ENCODE assay signal across 19 cellular contexts in the genomic region with DNA sequence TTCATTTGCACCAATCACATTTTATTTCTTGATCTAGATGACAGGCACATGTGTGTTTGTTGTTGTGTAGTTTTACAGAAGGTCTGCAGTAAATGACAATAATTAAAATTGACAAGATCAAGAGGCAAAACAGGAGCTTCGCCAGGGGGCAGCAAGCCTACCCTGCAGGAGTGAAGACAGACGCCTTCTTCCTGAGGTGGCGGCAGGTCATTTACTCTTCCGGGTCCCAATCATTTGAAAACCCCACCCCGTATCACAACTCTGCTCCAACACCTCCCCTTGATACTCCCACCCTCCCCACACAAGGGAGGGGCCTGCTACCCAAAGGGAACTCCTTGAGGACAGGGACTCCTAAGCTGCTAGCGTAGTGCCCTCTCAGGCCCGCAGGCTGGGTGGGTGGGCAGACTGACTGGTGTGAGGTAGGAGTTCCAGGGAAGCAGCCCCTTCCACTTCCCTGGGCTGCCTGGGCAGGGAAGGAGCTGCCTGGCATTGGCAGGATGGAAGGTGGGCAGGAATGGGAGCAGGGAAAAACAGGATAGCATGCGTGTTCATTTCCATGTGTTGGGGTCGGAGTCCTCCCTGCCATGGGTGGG. TPM values are rescaled to one million over a fixed set of nuclear protein-coding genes. Genes with fewer than 3 reads are reported as not detected.
DNase-seq lines count a peak whose midpoint lies in the region; ATAC-seq, FAIRE-seq and TF ChIP-seq lines count a peak whose summit lies in the region.
"Had no signal": no experiment of that assay in that cellular context is flagged by ENCODE, and none has a peak within 500 bp of the region (broad histone marks: within the 10 kb centered on the region; RNA-seq: fewer than 3 reads in every experiment).

No MANE protein-coding gene starts in this region.

- H3K9me1 ChIP-seq in K562 (ENCODE audit: control insufficient read depth, insufficient read depth, low read length) = no peaks in the 10 kb centered on the region

- TF ChIP-seq POLR2A in K562 (conservative IDR thresholded peaks at IDR 0.05) = no peak
- TF ChIP-seq POLR2A in stomach (IDR thresholded peaks at IDR 0.05) = no peak
- TF ChIP-seq POLR2A in erythroblast (IDR thresholded peaks at IDR 0.05; ENCODE audit: low read length) = no peak

- H3K36me3 ChIP-seq in Karpas-422 (ENCODE audit: insufficient read depth, low read length) (no peaks in the 10 kb centered on the region), K562 (ENCODE audit: control insufficient read depth, insufficient read depth, low read length) (no peaks in the 10 kb centered on the region), neuronal stem cell (replicated peaks in 1 of 2; ENCODE audit: control insufficient read depth in 2 of 2, insufficient read depth in 2 of 2, low read length in 2 of 2) (peaks cover under 1 to 2% of the 10 kb centered on the region in 2 donors), stomach (peaks cover 0 to 17% (median 8%) of the 10 kb centered on the region in 4 donors)

- TF ChIP-seq EP300 in K562 (IDR thresholded peaks at IDR 0.05; ENCODE audit: low read length) (no peak), stomach (IDR thresholded peaks at IDR 0.05) (no peak)

- intact Hi-C loops in K562 (cut with micrococcal nuclease) (no loop called here), stomach (cut with DNase I; ENCODE audit: low total_unique reads) (no loop called here)

- no peaks in the 10 kb centered on the region for H3K27me3 Mint-ChIP-seq in glutamatergic neuron (ENCODE audit: unreplicated experiment)
- H3K27me3 Mint-ChIP-seq: B cell; CD4-positive, alpha-beta T cell; IgD-negative memory B cell had no signal

- H3K23ac ChIP-seq in neuronal stem cell (ENCODE audit: low read depth, low read length, poor library complexity) = no peak overlapping the region

- H2BK15ac ChIP-seq in neuronal stem cell (ENCODE audit: low read length) = no peak overlapping the region

- TF ChIP-seq CTCF in K562 (IDR thresholded peaks at IDR 0.05 in 2 of 3, conservative IDR thresholded peaks at IDR 0.05 in 1 of 3; ENCODE audit: insufficient read depth in 2 of 3, low read depth in 1 of 3, low read length in 3 of 3) (peak; percentile 10 to 34 (median 34); a peak in 2 of 6 replicates), stomach (IDR thresholded peaks at IDR 0.05) (no peak), glutamatergic neuron (IDR thresholded peaks at IDR 0.05; ENCODE audit: partially characterized antibody, unreplicated experiment) (no peak)

- H3K9ac ChIP-seq in Karpas-422 (ENCODE audit: low read length) (no peak overlapping the region), K562 (ENCODE audit: insufficient read depth in 1 of 2, low read depth in 2 of 2, low read length in 2 of 2) (no peak overlapping the region), neuronal stem cell (ENCODE audit: low read depth, low read length, poor library complexity) (no peak overlapping the region)
- H3K9ac ChIP-seq: GM23248 had no signal

- in situ Hi-C loops in K562 (cut with MboI) = no loop called here

- peak overlapping the region; percentile 19 for H2AK5ac ChIP-seq in neuronal stem cell (ENCODE audit: low read depth, low read length)

- DNase-seq in Karpas-422 (peak; percentile 55), K562 (ENCODE audit: extremely low read depth in 1 of 4, low spot score in 3 of 4) (peak in 2 of 4 experiments; percentile 19 to 21), neuronal stem cell (ENCODE audit: low spot score) (no peak), stomach (peak; percentile 23), erythroblast (lab: John Stamatoyannopoulos, UW) (no peak), NCI-H524 (lab: John Stamatoyannopoulos, UW) (no peak), glutamatergic neuron (no peak)
- DNase-seq: C1 segment of cervical spinal cord; CD4-positive, alpha-beta T cell; DMS79 treated with DMSO at 0.1 percent for 48 hours; EL; GM23248; H7 had no signal

- no peak overlapping the region for H3K27ac ChIP-seq in Karpas-422 (ENCODE audit: low read length)
- no peak overlapping the region for H3K27ac ChIP-seq in K562 (ENCODE audit: extremely low read depth, low read depth, low read length)
- no peak overlapping the region for H3K27ac ChIP-seq in neuronal stem cell (replicated peaks; ENCODE audit: low read length)
- H3K27ac ChIP-seq in stomach = no peak overlapping the region
- H3K27ac ChIP-seq: GM23248 had no signal

- no peak overlapping the region for H3K4me2 ChIP-seq in Karpas-422 (ENCODE audit: low read depth, low read length, poor library complexity, severe bottlenecking)
- H3K4me2 ChIP-seq in K562 (ENCODE audit: insufficient read depth, low read length) = no peak overlapping the region
- no peak overlapping the region for H3K4me2 ChIP-seq in neuronal stem cell (ENCODE audit: insufficient read depth, low read length, poor library complexity, severe bottlenecking)

- H3K27me3 ChIP-seq in Karpas-422 (ENCODE audit: low read length) (no peaks in the 10 kb centered on the region), K562 (ENCODE audit: control insufficient read depth in 2 of 2, insufficient read depth in 2 of 2, low read length in 2 of 2) (no peaks in the 10 kb centered on the region; a peak in 1 of 5 replicates), neuronal stem cell (ENCODE audit: control insufficient read depth in 3 of 3, insufficient read depth in 3 of 3, low read depth in 1 of 3, low read length in 3 of 3) (no peaks in the 10 kb centered on the region), stomach (no peaks in the 10 kb centered on the region)

- H3K4ac ChIP-seq in neuronal stem cell (ENCODE audit: low read length) = no peak overlapping the region

- no peak for TF ChIP-seq RAD21 in K562 (CRISPR knock-in tag; conservative IDR thresholded peaks at IDR 0.05 in 1 of 2, IDR thresholded peaks at IDR 0.05 in 1 of 2)

- CTCF ChIA-PET in K562 (lab: Yijun Ruan, JAX; ENCODE audit: low intra/inter-chr PET ratio) = no interaction called here

- no peak overlapping the region for H3K4me3 ChIP-seq in Karpas-422 (ENCODE audit: low read length)
- H3K4me3 ChIP-seq in K562 = no peak overlapping the region
- H3K4me3 ChIP-seq in neuronal stem cell (ENCODE audit: low read length in 2 of 2) = no peak overlapping the region
- no peak overlapping the region for H3K4me3 ChIP-seq in stomach
- H3K4me3 ChIP-seq: GM23248 had no signal

- H2BK120ac ChIP-seq in neuronal stem cell (ENCODE audit: low read depth, low read length) = no peak overlapping the region

- no peak overlapping the region for H3K27ac Mint-ChIP-seq in glutamatergic neuron (ENCODE audit: unreplicated experiment)
- H3K27ac Mint-ChIP-seq: B cell; CD4-positive, alpha-beta T cell; IgD-negative memory B cell had no signal

- H2BK12ac ChIP-seq in neuronal stem cell (ENCODE audit: low read length) = no peak overlapping the region

- no peak overlapping the region for H2AFZ ChIP-seq in Karpas-422 (ENCODE audit: low read length)
- H2AFZ ChIP-seq in K562 (ENCODE audit: low read depth, low read length) = no peak overlapping the region
- H2AFZ ChIP-seq in neuronal stem cell (ENCODE audit: low read length) = no peak overlapping the region
- H2AFZ ChIP-seq: GM23248 had no signal

- no peak overlapping the region for H4K8ac ChIP-seq in neuronal stem cell (ENCODE audit: low read depth, low read length)

- no peak overlapping the region for H3K18ac ChIP-seq in neuronal stem cell (ENCODE audit: low read length)

- H3K9me3 ChIP-seq in Karpas-422 (ENCODE audit: low read length) (no peaks in the 10 kb centered on the region), K562 (replicated peaks; ENCODE audit: control insufficient read depth, insufficient read depth, low read depth, low read length) (no peaks in the 10 kb centered on the region), neuronal stem cell (replicated peaks in 1 of 2; ENCODE audit: control insufficient read depth in 2 of 2, insufficient read depth in 1 of 2, low read depth in 1 of 2, low read length in 2 of 2) (no peaks in the 10 kb centered on the region), stomach (no peaks in the 10 kb centered on the region)

- H3K9me3 Mint-ChIP-seq in glutamatergic neuron (ENCODE audit: unreplicated experiment) = no peaks in the 10 kb centered on the region
- H3K9me3 Mint-ChIP-seq: CD4-positive, alpha-beta T cell; IgD-negative memory B cell had no signal

- peaks cover 3% of the 10 kb centered on the region for H3K4me1 Mint-ChIP-seq in glutamatergic neuron (ENCODE audit: low read depth, unreplicated experiment)
- H3K4me1 Mint-ChIP-seq: B cell had no signal

- H3K14ac ChIP-seq in neuronal stem cell (ENCODE audit: low read length) = no peak overlapping the region

- H3K4me1 ChIP-seq in Karpas-422 (ENCODE audit: low read length) = no peaks in the 10 kb centered on the region
- H3K4me1 ChIP-seq in K562 (replicated peaks in 1 of 2; ENCODE audit: control insufficient read depth in 2 of 2, insufficient read depth in 2 of 2, low read length in 2 of 2) = no peaks in the 10 kb centered on the region
- no peaks in the 10 kb centered on the region for H3K4me1 ChIP-seq in neuronal stem cell (ENCODE audit: control insufficient read depth in 2 of 2, insufficient read depth in 1 of 2, low read depth in 1 of 2, low read length in 2 of 2)
- H3K4me1 ChIP-seq in stomach = no peaks in the 10 kb centered on the region

- H4K20me1 ChIP-seq in Karpas-422 (ENCODE audit: insufficient read depth, low read depth, low read length) (no peaks in the 10 kb centered on the region), K562 (replicated peaks; ENCODE audit: control insufficient read depth, insufficient read depth, low read length) (no peaks in the 10 kb centered on the region)

- H3K9me2 ChIP-seq in Karpas-422 (replicated peaks; ENCODE audit: insufficient read depth, low read length) = no peaks in the 10 kb centered on the region

- no peak overlapping the region for H4K91ac ChIP-seq in neuronal stem cell (ENCODE audit: low read depth, low read length, poor library complexity)

- no peak for FAIRE-seq in K562 (lab: Jason Lieb, UNC)
- FAIRE-seq: A204.1, G401.6, GM12892, GM19239 had no signal

- H3K4me3 Mint-ChIP-seq in glutamatergic neuron (ENCODE audit: unreplicated experiment) = no peak overlapping the region
- H3K4me3 Mint-ChIP-seq: B cell; CD4-positive, alpha-beta T cell; IgD-negative memory B cell had no signal

- ATAC-seq in K562 = peak; percentile 48; the same call in 2 of the 3 replicates

- peaks cover 2% of the 10 kb centered on the region for H3K79me1 ChIP-seq in neuronal stem cell (ENCODE audit: low read depth, low read length)

- peak overlapping the region; percentile 49 for H2BK5ac ChIP-seq in neuronal stem cell (ENCODE audit: low read length)

- POLR2A ChIA-PET in K562 (lab: Yijun Ruan, JAX) = no interaction called here

- H3K79me2 ChIP-seq in Karpas-422 (ENCODE audit: low read length) (no peaks in the 10 kb centered on the region), K562 (ENCODE audit: control insufficient read depth, insufficient read depth, low read length) (no peaks in the 10 kb centered on the region)

- no peaks in the 10 kb centered on the region for H3K36me3 Mint-ChIP-seq in glutamatergic neuron (ENCODE audit: unreplicated experiment)

- BruUV-seq in K562 (replicated peaks; lab: Mats Ljungman, UMichigan) = no TSS peak

- 32% methylated on average over 9 of the region's 9 CpGs for WGBS in K562 (ENCODE audit: insufficient coverage, low coverage, missing lambda C conversion rate)
- WGBS in neuronal stem cell (ENCODE audit: extremely low coverage in 2 of 2, insufficient read length in 2 of 2, insufficient replicate concordance in 1 of 2), 2 donors = no CpG with 5 or more reads among the region's 9 CpGs
- 83 to 90% (median 85%) methylated on average over 9 of the region's 9 CpGs for WGBS in stomach, 5 donors

RNA-seq across cellular contexts. Expression of a gene that starts 13.1 kb away (rescaled TPM):
- not detected in 2 replicates for total RNA-seq in Karpas-422 (2014; rRNA removed; shearing (Covaris generic); ENCODE audit: low replicate concordance)
- 0.51 and 1.1 TPM in 2 replicates for total RNA-seq in K562 (2011; cell fraction: chromatin; rRNA removed; ENCODE audit: low replicate concordance)
- 0.39 and 0.83 TPM in 2 replicates for total RNA-seq in K562 (2011; cell fraction: nucleolus; rRNA removed)
- total RNA-seq in K562 (2011; cell fraction: nucleoplasm; rRNA removed) = 0.44 and 0.46 TPM in 2 replicates
- total RNA-seq in K562 (2014; rRNA removed) (0.57 and 1.9 TPM in 2 replicates), K562 (2014; rRNA removed; fragmentation: Illumina TruSeq; extraction: Trizol) (0.29 and 0.33 TPM in 2 replicates), K562 (2015; rRNA removed; fragmentation: Illumina TruSeq; extraction: Trizol) (0.36 and 0.38 TPM in 2 replicates), K562 (2021) (0.89 and 1.4 TPM in 2 replicates), stomach (100 to 1,000 TPM in 1 of 5 donors, 10 to 100 TPM in 2, 1 to 10 TPM in 2; 8.2 to 385 (median 13.4) TPM), glutamatergic neuron (ENCODE audit: unreplicated experiment) (0.61 TPM)
- polyA plus RNA-seq in K562 (2011; rRNA removed) (0.53 and 1.4 TPM in 2 replicates), K562 (2014; fragmentation: Illumina TruSeq; extraction: Trizol) (0.46 and 0.58 TPM in 2 replicates), K562 (2014; fragmentation: Nextera tagmentation; extraction: Ambion mirVana) (under 1 TPM; 0.06 to 0.14 TPM), K562 (2014; rRNA removed) (0.65 and 0.90 TPM in 2 replicates), stomach (1 to 10 TPM; 1.7 to 3.7 (median 3.4) TPM)
- 0.78 and 1.2 TPM in 2 replicates for polyA plus RNA-seq in K562 (2011; cell fraction: cytosol; rRNA removed)
- 0.71 and 1.3 TPM in 2 replicates for polyA plus RNA-seq in K562 (2011; cell fraction: nucleus; rRNA removed)
- polyA plus RNA-seq in K562 (2012) = 0.35 and 0.39 TPM in 2 replicates
- 0.28 and 0.63 TPM in 2 replicates for polyA minus RNA-seq in K562 (2011; rRNA and poly(A)+ RNA removed)
- 0.29 and 1.2 TPM in 2 replicates for polyA minus RNA-seq in K562 (2011; cell fraction: cytosol; rRNA and poly(A)+ RNA removed)
- polyA minus RNA-seq in K562 (2011; cell fraction: nucleus; rRNA and poly(A)+ RNA removed) = 0.13 and 1.00 TPM in 2 replicates
- 2.0 TPM for polyA plus RNA-seq in neuronal stem cell (2013, experiment 1 of 2)
- 2.0 TPM for polyA plus RNA-seq in neuronal stem cell (2013, experiment 2 of 2)
- polyA plus RNA-seq: GM23248 had no signal

RNA-seq across cellular contexts. Expression of a gene that starts 13.2 kb away (rescaled TPM):
- total RNA-seq in Karpas-422 (2014; rRNA removed; shearing (Covaris generic); ENCODE audit: low replicate concordance) = not detected in 2 replicates
- 4.8 and 6.7 TPM in 2 replicates for total RNA-seq in K562 (2011; cell fraction: chromatin; rRNA removed; ENCODE audit: low replicate concordance)
- total RNA-seq in K562 (2011; cell fraction: nucleolus; rRNA removed) = 3.3 and 5.3 TPM in 2 replicates
- 3.6 and 4.4 TPM in 2 replicates for total RNA-seq in K562 (2011; cell fraction: nucleoplasm; rRNA removed)
- total RNA-seq in K562 (2014; rRNA removed) (1.1 and 1.9 TPM in 2 replicates), K562 (2014; rRNA removed; fragmentation: Illumina TruSeq; extraction: Trizol) (1.5 and 1.7 TPM in 2 replicates), K562 (2015; rRNA removed; fragmentation: Illumina TruSeq; extraction: Trizol) (1.1 and 1.3 TPM in 2 replicates), K562 (2021) (1.2 and 1.5 TPM in 2 replicates), stomach (10 to 100 TPM in 1 of 5 donors, 1 to 10 TPM in 4; 2.5 to 34.2 (median 3.5) TPM), glutamatergic neuron (ENCODE audit: unreplicated experiment) (0.78 TPM)
- polyA plus RNA-seq in K562 (2011; rRNA removed) (4.1 and 7.6 TPM in 2 replicates), K562 (2014; fragmentation: Illumina TruSeq; extraction: Trizol) (1.8 and 2.2 TPM in 2 replicates), K562 (2014; fragmentation: Nextera tagmentation; extraction: Ambion mirVana) (1 to 10 TPM; 1.1 to 1.8 TPM), K562 (2014; rRNA removed) (2.7 and 2.8 TPM in 2 replicates), stomach (1 to 10 TPM in 2 of 3 donors, under 1 TPM in 1; 0.61 to 4.5 (median 3.1) TPM)
- polyA plus RNA-seq in K562 (2011; cell fraction: cytosol; rRNA removed) = 2.2 and 4.9 TPM in 2 replicates
- 15.7 and 34.8 TPM in 2 replicates for polyA plus RNA-seq in K562 (2011; cell fraction: nucleus; rRNA removed)
- polyA plus RNA-seq in K562 (2012) = 1.2 and 1.4 TPM in 2 replicates
- 1.4 and 2.2 TPM in 2 replicates for polyA minus RNA-seq in K562 (2011; rRNA and poly(A)+ RNA removed)
- 0.57 and 1.9 TPM in 2 replicates for polyA minus RNA-seq in K562 (2011; cell fraction: cytosol; rRNA and poly(A)+ RNA removed)
- 1.6 and 4.7 TPM in 2 replicates for polyA minus RNA-seq in K562 (2011; cell fraction: nucleus; rRNA and poly(A)+ RNA removed)
- 2.6 TPM for polyA plus RNA-seq in neuronal stem cell (2013, experiment 1 of 2)
- 2.3 TPM for polyA plus RNA-seq in neuronal stem cell (2013, experiment 2 of 2)
- total RNA-seq: GM23248 had no signal

RNA-seq across cellular contexts. Expression of a gene that starts 48.8 kb away (rescaled TPM):
- total RNA-seq in Karpas-422 (2014; rRNA removed; shearing (Covaris generic); ENCODE audit: low replicate concordance) = 22.0 and 33.5 TPM in 2 replicates
- total RNA-seq in K562 (2011; cell fraction: chromatin; rRNA removed; ENCODE audit: low replicate concordance) = 14.3 and 21.9 TPM in 2 replicates
- total RNA-seq in K562 (2011; cell fraction: nucleolus; rRNA removed) = 7.2 and 10.8 TPM in 2 replicates
- total RNA-seq in K562 (2011; cell fraction: nucleoplasm; rRNA removed) = 8.1 and 11.1 TPM in 2 replicates
- total RNA-seq in K562 (2014; rRNA removed) = 14.2 and 17.5 TPM in 2 replicates
- total RNA-seq in K562 (2014; rRNA removed; fragmentation: Illumina TruSeq; extraction: Trizol) = 18.5 and 18.7 TPM in 2 replicates
- total RNA-seq in K562 (2015; rRNA removed; fragmentation: Illumina TruSeq; extraction: Trizol) = 18.1 and 19.1 TPM in 2 replicates
- 17.5 and 24.2 TPM in 2 replicates for total RNA-seq in K562 (2021)
- 13.3 and 19.1 TPM in 2 replicates for polyA plus RNA-seq in K562 (2011; rRNA removed)
- polyA plus RNA-seq in K562 (2011; cell fraction: cytosol; rRNA removed) = 6.9 and 7.4 TPM in 2 replicates
- polyA plus RNA-seq in K562 (2011; cell fraction: nucleus; rRNA removed) = 10.2 and 11.3 TPM in 2 replicates
- polyA plus RNA-seq in K562 (2012) = 10.9 and 13.3 TPM in 2 replicates
- polyA plus RNA-seq in K562 (2014; fragmentation: Illumina TruSeq; extraction: Trizol) = 13.8 and 14.0 TPM in 2 replicates
- polyA plus RNA-seq in K562 (2014; fragmentation: Nextera tagmentation; extraction: Ambion mirVana) = 1 to 10 TPM; 4.8 to 6.6 TPM
- polyA plus RNA-seq in K562 (2014; rRNA removed) = 10.9 and 14.4 TPM in 2 replicates
- polyA minus RNA-seq in K562 (2011; rRNA and poly(A)+ RNA removed) = 37.5 and 40.3 TPM in 2 replicates
- polyA minus RNA-seq in K562 (2011; cell fraction: cytosol; rRNA and poly(A)+ RNA removed) = 8.6 and 14.4 TPM in 2 replicates
- polyA minus RNA-seq in K562 (2011; cell fraction: nucleus; rRNA and poly(A)+ RNA removed) = 7.8 and 12.9 TPM in 2 replicates
- 13.0 TPM for polyA plus RNA-seq in neuronal stem cell (2013, experiment 1 of 2)
- 13.1 TPM for polyA plus RNA-seq in neuronal stem cell (2013, experiment 2 of 2)
- 100 to 1,000 TPM in 1 of 5 donors, 10 to 100 TPM in 4; 12.5 to 171 (median 25.5) TPM for total RNA-seq in stomach
- polyA plus RNA-seq in stomach = 1 to 10 TPM; 6.7 to 9.6 (median 8.3) TPM
- 59.4 TPM for total RNA-seq in glutamatergic neuron (ENCODE audit: unreplicated experiment)

RNA-seq across cellular contexts. Expression of a gene that starts 58.5 kb away (rescaled TPM):
- 36.0 and 64.7 TPM in 2 replicates for total RNA-seq in Karpas-422 (2014; rRNA removed; shearing (Covaris generic); ENCODE audit: low replicate concordance)
- total RNA-seq in K562 (2011; cell fraction: chromatin; rRNA removed; ENCODE audit: low replicate concordance) = 20.0 and 31.3 TPM in 2 replicates
- total RNA-seq in K562 (2011; cell fraction: nucleolus; rRNA removed) = 26.8 and 30.0 TPM in 2 replicates
- 33.1 and 41.2 TPM in 2 replicates for total RNA-seq in K562 (2011; cell fraction: nucleoplasm; rRNA removed)
- total RNA-seq in K562 (2014; rRNA removed) = 28.7 and 29.7 TPM in 2 replicates
- 34.8 and 43.9 TPM in 2 replicates for total RNA-seq in K562 (2014; rRNA removed; fragmentation: Illumina TruSeq; extraction: Trizol)
- total RNA-seq in K562 (2015; rRNA removed; fragmentation: Illumina TruSeq; extraction: Trizol) = 12.6 and 18.3 TPM in 2 replicates
- total RNA-seq in K562 (2021) = 23.5 and 27.9 TPM in 2 replicates
- polyA plus RNA-seq in K562 (2011; rRNA removed) = 83.9 and 102 TPM in 2 replicates
- polyA plus RNA-seq in K562 (2011; cell fraction: cytosol; rRNA removed) = 14.1 and 29.2 TPM in 2 replicates
- 10.8 and 22.6 TPM in 2 replicates for polyA plus RNA-seq in K562 (2011; cell fraction: nucleus; rRNA removed)
- polyA plus RNA-seq in K562 (2012) = 20.8 and 36.9 TPM in 2 replicates
- polyA plus RNA-seq in K562 (2014; fragmentation: Illumina TruSeq; extraction: Trizol) = 23.9 and 28.2 TPM in 2 replicates
- 100 to 1,000 TPM; 150 to 164 TPM for polyA plus RNA-seq in K562 (2014; fragmentation: Nextera tagmentation; extraction: Ambion mirVana)
- 39.3 and 46.7 TPM in 2 replicates for polyA plus RNA-seq in K562 (2014; rRNA removed)
- 13.8 and 19.5 TPM in 2 replicates for polyA minus RNA-seq in K562 (2011; rRNA and poly(A)+ RNA removed)
- polyA minus RNA-seq in K562 (2011; cell fraction: cytosol; rRNA and poly(A)+ RNA removed) = 7.3 and 7.7 TPM in 2 replicates
- polyA minus RNA-seq in K562 (2011; cell fraction: nucleus; rRNA and poly(A)+ RNA removed) = 5.9 and 10.1 TPM in 2 replicates
- 70.9 TPM for polyA plus RNA-seq in neuronal stem cell (2013, experiment 1 of 2)
- 74.3 TPM for polyA plus RNA-seq in neuronal stem cell (2013, experiment 2 of 2)
- 100 to 1,000 TPM in 1 of 5 donors, 10 to 100 TPM in 4; 19.4 to 143 (median 53.1) TPM for total RNA-seq in stomach
- polyA plus RNA-seq in stomach = 10 to 100 TPM; 83.1 to 92.9 (median 83.9) TPM
- 39.4 TPM for total RNA-seq in glutamatergic neuron (ENCODE audit: unreplicated experiment)

Comparison
In these comparisons a context has a peak if more than half of its experiments do, and no peak if none do; other contexts are left out.
1. DNase-seq: peak in Karpas-422 (single experiment) and stomach (single experiment); none in neuronal stem cell (single experiment), erythroblast (0 of 2), NCI-H524 (0 of 2) and glutamatergic neuron (single experiment).
2. CTCF ChIP-seq: peak in K562 (3 of 3); none in stomach (0 of 7) and glutamatergic neuron (single experiment).